In the genomic region with DNA sequence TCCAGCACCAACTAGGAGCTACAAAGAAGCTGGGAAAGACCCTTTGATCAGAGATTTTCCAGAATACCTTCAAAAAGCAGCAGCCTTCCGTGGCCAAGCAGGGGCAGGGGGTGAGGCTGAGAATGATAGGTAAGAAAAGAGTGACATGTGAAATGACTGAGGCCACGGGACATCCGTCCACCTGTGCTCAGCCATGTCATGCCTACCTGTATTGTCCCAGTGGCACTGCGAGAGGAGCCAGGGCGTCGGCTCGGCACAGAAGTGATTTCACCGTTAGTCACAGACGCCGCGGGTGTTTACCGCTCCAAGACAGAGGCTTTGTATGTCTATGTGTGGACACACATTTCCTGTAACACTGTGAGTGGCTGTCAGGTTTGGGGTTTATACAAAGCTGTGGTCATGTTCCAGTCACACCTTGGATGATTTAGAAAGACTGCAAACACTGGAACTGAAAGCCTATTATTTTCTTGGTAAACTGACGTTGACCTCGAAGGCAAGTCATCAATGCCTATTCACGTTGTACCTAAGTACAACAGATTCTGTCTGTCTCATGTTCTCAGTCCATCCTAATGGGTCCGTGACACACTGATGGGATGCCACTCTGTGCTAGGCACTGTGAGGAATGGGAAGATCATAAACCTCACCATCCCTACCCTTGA, we compare ENCODE assay signal across 19 cellular contexts. TPM values are rescaled to one million over a fixed set of nuclear protein-coding genes. Genes with fewer than 3 reads are reported as not detected.
A peak's percentile ranks its signal among the peaks of the same experiment; 100 is the strongest.
DNase-seq lines count a peak whose midpoint lies in the region; ATAC-seq and TF ChIP-seq lines count a peak whose summit lies in the region.
"Had no signal": no experiment of that assay in that cellular context is flagged by ENCODE, and none has a peak within 500 bp of the region (broad histone marks: within the 10 kb centered on the region; RNA-seq: fewer than 3 reads in every experiment).

No MANE protein-coding gene starts in this region.

- no peaks in the 10 kb centered on the region for H3K36me3 Mint-ChIP-seq in WTC11
- no peaks in the 10 kb centered on the region for H3K36me3 Mint-ChIP-seq in activated CD8-positive, alpha-beta T cell treated with anti-CD3 and anti-CD28 coated beads for 36 hours (ENCODE audit: low read depth)
- H3K36me3 Mint-ChIP-seq: activated naive CD4-positive, alpha-beta T cell treated with anti-CD3 and anti-CD28 coated beads, Interleukin-2, amount 50 U/mL, for 24 hours had no signal

- TF ChIP-seq CTCF in WTC11 (IDR thresholded peaks at IDR 0.05), result no peak
- TF ChIP-seq CTCF in activated CD8-positive, alpha-beta T cell treated with anti-CD3 and anti-CD28 coated beads for 36 hours (IDR thresholded peaks at IDR 0.05), result no peak

- no peak overlapping the region for H3K4me3 Mint-ChIP-seq in WTC11
- no peak overlapping the region for H3K4me3 Mint-ChIP-seq in activated CD8-positive, alpha-beta T cell treated with anti-CD3 and anti-CD28 coated beads for 36 hours
- H3K4me3 Mint-ChIP-seq: activated CD4-positive, alpha-beta memory T cell treated with anti-CD3 and anti-CD28 coated beads, Interleukin-2, amount 10 ng/mL, durations not matched to agents 7 days and 5 days; activated naive CD4-positive, alpha-beta T cell treated with anti-CD3 and anti-CD28 coated beads, Interleukin-2, amount 50 U/mL, for 24 hours; activated T-cell treated with anti-CD3 and anti-CD28 coated beads, Interleukin-2, amount 50 U/mL, for 24 hours; stimulated activated naive B cell treated with anti-CD40 and anti-IgM and Interleukin-4, amounts not matched to agents 10 μg/mL and 1 μg/mL and 100 μg/mL, for 72 hours; type B pancreatic cell had no signal

- POLR2A ChIA-PET in WTC11 (lab: Charles Lee), result no interaction called here
- POLR2A ChIA-PET in activated CD8-positive, alpha-beta T cell treated with anti-CD3 and anti-CD28 coated beads for 36 hours (lab: Charles Lee), result no interaction called here

- peaks cover 4% of the 10 kb centered on the region for H3K4me1 Mint-ChIP-seq in WTC11
- no peaks in the 10 kb centered on the region for H3K4me1 Mint-ChIP-seq in activated CD8-positive, alpha-beta T cell treated with anti-CD3 and anti-CD28 coated beads for 36 hours (ENCODE audit: low read depth)
- H3K4me1 Mint-ChIP-seq: activated CD4-positive, alpha-beta memory T cell treated with anti-CD3 and anti-CD28 coated beads, Interleukin-2, amount 10 ng/mL, durations not matched to agents 7 days and 5 days; activated naive CD4-positive, alpha-beta T cell treated with anti-CD3 and anti-CD28 coated beads, Interleukin-2, amount 50 U/mL, for 24 hours; stimulated activated naive B cell treated with anti-CD40 and anti-IgM and Interleukin-4, amounts not matched to agents 10 μg/mL and 1 μg/mL and 100 μg/mL, for 72 hours had no signal

- in situ Hi-C loops in Caki2 (cut with HindIII; ENCODE audit: low pct_unique_long_range_greater_than_20kb, low sequenced_read_pairs), result no loop called here

- no peak for ATAC-seq in WTC11
- ATAC-seq in GM18519 (IDR thresholded peaks at IDR 0.05; ENCODE audit: low FRiP score, unreplicated experiment), result no peak
- no peak for ATAC-seq in activated CD8-positive, alpha-beta T cell treated with anti-CD3 and anti-CD28 coated beads for 36 hours
- ATAC-seq: right cardiac atrium; stimulated activated naive B cell treated with anti-CD40 and anti-IgM and Interleukin-4, amounts not matched to agents 10 μg/mL and 1 μg/mL and 100 μg/mL, for 72 hours had no signal

- H3K27me3 Mint-ChIP-seq in WTC11 (ENCODE audit: low read depth), result no peaks in the 10 kb centered on the region
- peaks cover 8% of the 10 kb centered on the region for H3K27me3 Mint-ChIP-seq in activated CD8-positive, alpha-beta T cell treated with anti-CD3 and anti-CD28 coated beads for 36 hours

- H3K9me3 Mint-ChIP-seq in WTC11, result peaks cover 15% of the 10 kb centered on the region
- H3K9me3 Mint-ChIP-seq in activated CD8-positive, alpha-beta T cell treated with anti-CD3 and anti-CD28 coated beads for 36 hours, result peaks cover 2% of the 10 kb centered on the region
- H3K9me3 Mint-ChIP-seq: activated CD4-positive, alpha-beta memory T cell treated with anti-CD3 and anti-CD28 coated beads, Interleukin-2, amount 10 ng/mL, durations not matched to agents 7 days and 5 days; activated naive CD4-positive, alpha-beta T cell treated with anti-CD3 and anti-CD28 coated beads, Interleukin-2, amount 50 U/mL, for 24 hours; activated T-cell treated with anti-CD3 and anti-CD28 coated beads, Interleukin-2, amount 50 U/mL, for 24 hours; type B pancreatic cell had no signal

- intact Hi-C loops in activated CD8-positive, alpha-beta T cell treated with anti-CD3 and anti-CD28 coated beads for 36 hours (cut with micrococcal nuclease), result no loop called here

- H3K27ac Mint-ChIP-seq in WTC11, result no peak overlapping the region
- no peak overlapping the region for H3K27ac Mint-ChIP-seq in activated CD8-positive, alpha-beta T cell treated with anti-CD3 and anti-CD28 coated beads for 36 hours
- H3K27ac Mint-ChIP-seq: activated CD4-positive, alpha-beta memory T cell treated with anti-CD3 and anti-CD28 coated beads, Interleukin-2, amount 10 ng/mL, durations not matched to agents 7 days and 5 days; activated naive CD4-positive, alpha-beta T cell treated with anti-CD3 and anti-CD28 coated beads, Interleukin-2, amount 50 U/mL, for 24 hours; activated T-cell treated with anti-CD3 and anti-CD28 coated beads, Interleukin-2, amount 50 U/mL, for 24 hours; stimulated activated naive B cell treated with anti-CD40 and anti-IgM and Interleukin-4, amounts not matched to agents 10 μg/mL and 1 μg/mL and 100 μg/mL, for 72 hours; type B pancreatic cell had no signal

- CTCF ChIA-PET in WTC11 (lab: Charles Lee), result interaction anchor here (1.5 kb wide), 1 partner anchor 9 kb away, joined by 3 read pairs; no protein-coding TSS in a partner anchor
- CTCF ChIA-PET in activated CD8-positive, alpha-beta T cell treated with anti-CD3 and anti-CD28 coated beads for 36 hours (lab: Charles Lee), result no interaction called here

- peak; percentile 76 for DNase-seq in Caki2 (ENCODE audit: low read depth)
- peak; percentile 90 for DNase-seq in LoVo (ENCODE audit: low spot score)
- DNase-seq in WTC11 (ENCODE audit: low spot score), result no peak
- peak; percentile 22 for DNase-seq in mucosa of gallbladder (ENCODE audit: low spot score)
- no peak for DNase-seq in T-helper 9 cell
- no peak for DNase-seq in activated CD8-positive, alpha-beta T cell treated with anti-CD3 and anti-CD28 coated beads for 36 hours
- no peak for DNase-seq in T1000 (lab: John Stamatoyannopoulos, UW)
- DNase-seq: activated CD4-positive, alpha-beta memory T cell treated with anti-CD3 and anti-CD28 coated beads, Interleukin-2, amount 10 ng/mL, durations not matched to agents 7 days and 5 days; activated T-cell treated with anti-CD3 and anti-CD28 coated beads, Interleukin-2, amount 50 U/mL, for 24 hours; NCI-H1092 treated with DMSO at 0.1 percent for 48 hours; NCI-H2107; NCI-H524; occipital lobe; right cardiac atrium; stimulated activated CD4-positive, alpha-beta T cell treated with anti-CD3 and anti-CD28 coated beads, Interleukin-15, amount 100 ng/mL, for 24 hours; stimulated activated naive B cell treated with anti-CD40 and anti-IgM and Interleukin-4, amounts not matched to agents 10 μg/mL and 1 μg/mL and 100 μg/mL, for 72 hours had no signal

TF ChIP-seq in WTC11, 78 proteins besides CTCF, POLR2A, EP300 and RAD21:
- TF ChIP-seq ZNF232 (CRISPR knock-in tag; IDR thresholded peaks at IDR 0.05) (no peak), GABPB1 (CRISPR knock-in tag; IDR thresholded peaks at IDR 0.05) (peak; percentile 69), SMAD4 (CRISPR knock-in tag; IDR thresholded peaks at IDR 0.05) (no peak), NR3C1 (CRISPR knock-in tag; conservative IDR thresholded peaks at IDR 0.05; ENCODE audit: low read depth) (no peak)
- TF ChIP-seq, protein P1, sequence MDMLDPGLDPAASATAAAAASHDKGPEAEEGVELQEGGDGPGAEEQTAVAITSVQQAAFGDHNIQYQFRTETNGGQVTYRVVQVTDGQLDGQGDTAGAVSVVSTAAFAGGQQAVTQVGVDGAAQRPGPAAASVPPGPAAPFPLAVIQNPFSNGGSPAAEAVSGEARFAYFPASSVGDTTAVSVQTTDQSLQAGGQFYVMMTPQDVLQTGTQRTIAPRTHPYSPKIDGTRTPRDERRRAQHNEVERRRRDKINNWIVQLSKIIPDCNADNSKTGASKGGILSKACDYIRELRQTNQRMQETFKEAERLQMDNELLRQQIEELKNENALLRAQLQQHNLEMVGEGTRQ (CRISPR knock-in tag; IDR thresholded peaks at IDR 0.05), result no peak

RNA-seq across cellular contexts. Expression of a gene that starts 32.1 kb away (rescaled TPM):
- total RNA-seq in Caki2 (2014; rRNA removed; shearing (Covaris generic); ENCODE audit: low replicate concordance), result 142 and 148 TPM in 2 replicates
- total RNA-seq in WTC11 (2021) (38.3 to 45.2 TPM (median 41.6 TPM) in 3 replicates), mucosa of gallbladder (36.8 TPM)
- under 1 TPM; 0.41 to 0.58 TPM for total RNA-seq in activated CD8-positive, alpha-beta T cell treated with anti-CD3 and anti-CD28 coated beads for 36 hours

Comparison
In these comparisons a context has a peak if more than half of its experiments do, and no peak if none do; other contexts are left out.
1. DNase-seq: peak in Caki2 (single experiment), LoVo (single experiment) and mucosa of gallbladder (single experiment); none in WTC11 (single experiment), T-helper 9 cell (single experiment), activated CD8-positive, alpha-beta T cell treated with anti-CD3 and anti-CD28 coated beads for 36 hours (single experiment) and T1000 (single experiment).
2. RNA of a gene that starts 32.1 kb away (total RNA-seq): 142 to 148 TPM in Caki2, 38.3 to 45.2 TPM in WTC11 and 36.8 TPM in mucosa of gallbladder (single experiment); 0.41 to 0.58 TPM in activated CD8-positive, alpha-beta T cell treated with anti-CD3 and anti-CD28 coated beads for 36 hours; every median in the first group is over 10 times any median in the second.